ENCODE assay signal across 8 cellular contexts in the genomic region with DNA sequence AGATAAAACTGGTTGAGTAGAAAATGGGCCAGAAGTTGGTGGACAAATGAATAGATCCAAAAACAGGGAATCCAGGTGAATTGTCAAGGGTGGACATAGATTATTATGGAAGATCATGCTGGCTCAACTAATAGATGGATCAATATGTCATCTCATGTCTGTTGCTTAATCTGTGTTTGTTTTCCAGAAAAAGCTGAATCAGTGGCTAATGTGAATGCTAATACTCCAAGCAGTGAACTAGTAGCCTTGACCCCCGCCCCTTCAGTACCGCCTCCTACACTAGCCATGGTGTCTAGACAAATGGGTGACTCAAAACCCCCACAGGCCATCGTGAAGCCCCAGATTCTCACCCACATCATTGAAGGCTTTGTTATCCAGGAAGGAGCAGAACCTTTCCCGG. TPM values are rescaled to one million over a fixed set of nuclear protein-coding genes. Genes with fewer than 3 reads are reported as not detected.
DNase-seq lines count a peak whose midpoint lies in the region; ATAC-seq, FAIRE-seq and TF ChIP-seq lines count a peak whose summit lies in the region.
"Not testable (repeated sequence)": the region's sequence is repeated elsewhere in the genome, so short reads cannot be mapped to it uniquely, and the experiment has no call there.
"Had no signal": no experiment of that assay in that cellular context is flagged by ENCODE, and none has a peak within 500 bp of the region (broad histone marks: within the 10 kb centered on the region; RNA-seq: fewer than 3 reads in every experiment).

No MANE protein-coding gene starts in this region.

- WGBS in right lobe of liver (ENCODE audit: insufficient coverage, low coverage, low lambda C conversion rate, missing lambda C conversion rate), result 38% methylated on average over 3 of the region's 4 CpGs

- not testable (repeated sequence) for H3K27me3 Mint-ChIP-seq in CD4-positive, alpha-beta memory T cell; activated T-cell treated with anti-CD3 and anti-CD28 coated beads, Interleukin-2, amount 50 U/mL, for 24 hours

- TF ChIP-seq POLR2A in right lobe of liver (IDR thresholded peaks at IDR 0.05), result not testable (repeated sequence)

- DNase-seq in CD4-positive, alpha-beta memory T cell; HTR-8/SVneo (ENCODE audit: insufficient read length, low spot score); activated T-cell treated with anti-CD3 and anti-CD28 coated beads, Interleukin-2, amount 50 U/mL, for 24 hours; bronchial epithelial cell (ENCODE audit: low read depth); left lobe of liver (ENCODE audit: low spot score); right lobe of liver; urothelium cell line (ENCODE audit: low spot score): not testable (repeated sequence)

- not testable (repeated sequence) for H3K9me3 ChIP-seq in CD4-positive, alpha-beta memory T cell (ENCODE audit: control insufficient read depth in 1 of 2, low read length in 2 of 2); right lobe of liver

- POLR2A ChIA-PET in CD4-positive, alpha-beta memory T cell (lab: Charles Lee; ENCODE audit: partially characterized antibody), result interaction anchor here (0.7 kb wide), 1 partner anchor 278 kb away, joined by 3 read pairs; no protein-coding TSS in a partner anchor

- peak overlapping the region in 4 of 7 donors; percentile 4 to 66 (median 29) for H3K27ac Mint-ChIP-seq in CD4-positive, alpha-beta memory T cell
- peak overlapping the region; percentile 7 for H3K27ac Mint-ChIP-seq in activated T-cell treated with anti-CD3 and anti-CD28 coated beads, Interleukin-2, amount 50 U/mL, for 24 hours

- H3K4me1 Mint-ChIP-seq in CD4-positive, alpha-beta memory T cell; activated T-cell treated with anti-CD3 and anti-CD28 coated beads, Interleukin-2, amount 50 U/mL, for 24 hours (ENCODE audit: low read depth): not testable (repeated sequence)

- H3K36me3 ChIP-seq in CD4-positive, alpha-beta memory T cell (ENCODE audit: insufficient read depth, low read length), result peaks cover 41% of the 10 kb centered on the region
- not testable (repeated sequence) for H3K36me3 ChIP-seq in bronchial epithelial cell (ENCODE audit: control insufficient read depth, insufficient read depth, low read length); right lobe of liver

- H3K4me1 ChIP-seq in CD4-positive, alpha-beta memory T cell (ENCODE audit: insufficient read depth, low read length); right lobe of liver: not testable (repeated sequence)

- H3K27me3 ChIP-seq in CD4-positive, alpha-beta memory T cell (ENCODE audit: insufficient read depth, low read length); bronchial epithelial cell (ENCODE audit: control insufficient read depth, insufficient read depth, low read length); right lobe of liver: not testable (repeated sequence)

- peaks cover 60 to 74% of the 10 kb centered on the region in 2 donors for H3K36me3 Mint-ChIP-seq in CD4-positive, alpha-beta memory T cell
- H3K36me3 Mint-ChIP-seq in activated T-cell treated with anti-CD3 and anti-CD28 coated beads, Interleukin-2, amount 50 U/mL, for 24 hours (ENCODE audit: low read depth), result peaks cover 65% of the 10 kb centered on the region

- FAIRE-seq in HTR-8/SVneo (lab: Jason Lieb, UNC) (peak; percentile 26), bronchial epithelial cell (lab: Jason Lieb, UNC) (peak; percentile 97), urothelium cell line (lab: Jason Lieb, UNC) (peak; percentile 80)

- H3K27ac ChIP-seq in CD4-positive, alpha-beta memory T cell (ENCODE audit: low read depth, low read length); right lobe of liver: not testable (repeated sequence)

- H3K9me3 Mint-ChIP-seq in CD4-positive, alpha-beta memory T cell; activated T-cell treated with anti-CD3 and anti-CD28 coated beads, Interleukin-2, amount 50 U/mL, for 24 hours: not testable (repeated sequence)

- TF ChIP-seq CTCF in bronchial epithelial cell (IDR thresholded peaks at IDR 0.05; ENCODE audit: insufficient read depth, low read length, severe bottlenecking); right lobe of liver (IDR thresholded peaks at IDR 0.05): not testable (repeated sequence)

- intact Hi-C loops in CD4-positive, alpha-beta memory T cell (cut with micrococcal nuclease); right lobe of liver (cut with DNase I): not testable (repeated sequence)

- CTCF ChIA-PET in CD4-positive, alpha-beta memory T cell (lab: Charles Lee; ENCODE audit: partially characterized antibody), result not testable (repeated sequence)

- ATAC-seq in left lobe of liver, result peak; percentile 72
- peak; percentile 43 to 80 (median 68) for ATAC-seq in right lobe of liver

- not testable (repeated sequence) for H3K4me3 ChIP-seq in CD4-positive, alpha-beta memory T cell (ENCODE audit: low read length in 2 of 2); bronchial epithelial cell (ENCODE audit: low read depth, low read length); right lobe of liver

- H3K4me3 Mint-ChIP-seq in CD4-positive, alpha-beta memory T cell; activated T-cell treated with anti-CD3 and anti-CD28 coated beads, Interleukin-2, amount 50 U/mL, for 24 hours: not testable (repeated sequence)

RNA-seq across cellular contexts. Expression of a gene that starts 15.4 kb away (rescaled TPM):
- total RNA-seq in CD4-positive, alpha-beta memory T cell, result 100 to 1,000 TPM; 226 to 247 TPM
- 100 to 1,000 TPM; 363 to 502 TPM for polyA plus RNA-seq in CD4-positive, alpha-beta memory T cell
- total RNA-seq in bronchial epithelial cell (259 and 478 TPM in 2 replicates), left lobe of liver (40.4 TPM), right lobe of liver (10 to 100 TPM; 45.5 to 82.2 (median 69.1) TPM)

RNA-seq across cellular contexts. Expression of a gene that starts 19.8 kb away (rescaled TPM):
- 10 to 100 TPM; 52.4 to 52.8 TPM for total RNA-seq in CD4-positive, alpha-beta memory T cell
- polyA plus RNA-seq in CD4-positive, alpha-beta memory T cell, result 10 to 100 TPM; 22.3 to 28.1 TPM
- total RNA-seq in bronchial epithelial cell, result 3.7 and 4.2 TPM in 2 replicates
- total RNA-seq in left lobe of liver, result 4.6 TPM
- 10 to 100 TPM in 1 of 6 experiments, 1 to 10 TPM in 5; 3.3 to 15.0 (median 7.4) TPM for total RNA-seq in right lobe of liver

RNA-seq across cellular contexts. Expression of a gene that starts 55.3 kb away (rescaled TPM):
- total RNA-seq in CD4-positive, alpha-beta memory T cell, result 10 to 100 TPM; 51.2 to 55.8 TPM
- polyA plus RNA-seq in CD4-positive, alpha-beta memory T cell, result 100 to 1,000 TPM in 1 of 2 donors, 10 to 100 TPM in 1; 98.9 to 161 TPM
- total RNA-seq in bronchial epithelial cell (under 0.01 TPM in 1 of 2 replicates, not detected in the other), left lobe of liver (1.9 TPM), right lobe of liver (1 to 10 TPM; 1.3 to 2.7 (median 1.6) TPM)
- total RNA-seq: A172 had no signal

Comparison
In these comparisons a context has a peak if more than half of its experiments do, and no peak if none do; other contexts are left out.
1. RNA of a gene that starts 55.3 kb away (total RNA-seq): 51.2 to 55.8 TPM in CD4-positive, alpha-beta memory T cell; 1.9 TPM in left lobe of liver (single experiment), 1.3 to 2.7 TPM in right lobe of liver and under 0.01 TPM in bronchial epithelial cell; every median in the first group is over 10 times any median in the second.